ENCODE assay signal across 15 cellular contexts in genomic region chr5:69212022-69212421, GRCh38.
"Had no signal": no experiment of that assay in that cellular context is flagged by ENCODE, and none has a peak within 500 bp of the region (broad histone marks: within the 10 kb centered on the region; RNA-seq: fewer than 3 reads in every experiment).

No MANE protein-coding gene starts in this region.

- H3K9me3 ChIP-seq: left lung, ovary, right lobe of liver, suprapubic skin had no signal

- ATAC-seq: activated naive CD4-positive, alpha-beta T cell treated with anti-CD3 and anti-CD28 coated beads, Interleukin-2, amount 50 U/mL, for 72 hours; esophagus mucosa; left lung; right lobe of liver had no signal

- H3K27me3 Mint-ChIP-seq: naive B cell; stimulated activated naive CD8-positive, alpha-beta T cell treated with anti-CD3 and anti-CD28 coated beads, Interleukin-15, Interleukin-2, amounts not matched to agents 100 ng/mL and 50 ng/mL, for 24 hours had no signal

- H3K36me3 Mint-ChIP-seq: naive B cell had no signal

- H3K27me3 ChIP-seq: hepatocyte, left lung, ovary, right lobe of liver, suprapubic skin had no signal

- H3K27ac Mint-ChIP-seq: activated naive CD4-positive, alpha-beta T cell treated with anti-CD3 and anti-CD28 coated beads, Interleukin-2, amount 50 U/mL, for 72 hours; stimulated activated naive CD8-positive, alpha-beta T cell treated with anti-CD3 and anti-CD28 coated beads, Interleukin-15, Interleukin-2, amounts not matched to agents 100 ng/mL and 50 ng/mL, for 24 hours had no signal

- H3K36me3 ChIP-seq: left lung, ovary, right lobe of liver, suprapubic skin had no signal

- H3K4me3 Mint-ChIP-seq: naive B cell; stimulated activated naive CD8-positive, alpha-beta T cell treated with anti-CD3 and anti-CD28 coated beads, Interleukin-15, Interleukin-2, amounts not matched to agents 100 ng/mL and 50 ng/mL, for 24 hours had no signal

- DNase-seq: activated CD4-positive, alpha-beta T cell treated with anti-CD3 and anti-CD28 coated beads for 1 hour; amniotic stem cell; caudate nucleus; left lung; mammary epithelial cell; naive B cell; ovary; right lobe of liver; T-helper 9 cell; trophoblast cell had no signal

- H3K9me3 Mint-ChIP-seq: activated naive CD4-positive, alpha-beta T cell treated with anti-CD3 and anti-CD28 coated beads, Interleukin-2, amount 50 U/mL, for 72 hours; naive B cell; stimulated activated naive CD8-positive, alpha-beta T cell treated with anti-CD3 and anti-CD28 coated beads, Interleukin-15, Interleukin-2, amounts not matched to agents 100 ng/mL and 50 ng/mL, for 24 hours had no signal

- H3K4me3 ChIP-seq: hepatocyte, left lung, ovary, right lobe of liver, suprapubic skin had no signal

- H3K4me1 ChIP-seq: suprapubic skin had no signal

- H3K27ac ChIP-seq: hepatocyte, left lung, ovary, right lobe of liver, suprapubic skin had no signal
